15 cellular contexts compared by ENCODE assay signal in the genomic region with DNA sequence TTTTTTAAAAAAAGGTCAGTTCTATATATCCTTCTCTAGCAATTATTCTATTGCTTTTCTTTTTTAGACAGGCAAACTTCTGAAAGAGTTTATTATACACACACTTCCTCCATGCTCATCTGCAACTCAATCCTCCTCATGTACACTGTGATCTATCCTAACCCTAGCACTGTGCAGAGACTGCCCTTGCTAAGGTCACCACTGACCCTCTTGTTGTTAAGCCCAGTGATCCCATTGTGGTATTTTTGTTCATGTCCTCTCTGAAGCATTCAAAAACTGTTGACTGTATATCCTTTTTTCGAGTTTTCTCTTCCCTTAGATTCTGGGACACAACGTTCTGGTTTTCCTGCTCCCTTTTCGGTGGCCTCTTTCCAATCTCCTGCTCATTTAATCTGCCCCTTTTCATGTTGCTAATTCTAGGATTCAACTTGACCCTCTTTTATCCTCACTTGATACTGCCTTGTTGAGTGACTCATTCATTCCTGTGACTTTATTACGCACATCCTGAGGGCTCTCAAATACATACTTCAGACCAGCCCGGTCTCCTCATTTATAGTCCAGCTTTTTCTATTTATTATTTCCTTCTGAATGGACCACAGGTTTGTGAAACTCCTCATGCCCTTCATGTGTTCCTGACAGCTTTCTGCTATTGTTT. TPM values are rescaled to one million over a fixed set of nuclear protein-coding genes. Genes with fewer than 3 reads are reported as not detected.
A peak's percentile ranks its signal among the peaks of the same experiment; 100 is the strongest.
DNase-seq lines count a peak whose midpoint lies in the region; ATAC-seq lines count a peak whose summit lies in the region.
"Had no signal": no experiment of that assay in that cellular context is flagged by ENCODE, and none has a peak within 500 bp of the region (broad histone marks: within the 10 kb centered on the region; RNA-seq: fewer than 3 reads in every experiment).

No MANE protein-coding gene starts in this region.

- ATAC-seq in HG03039 (IDR thresholded peaks at IDR 0.05; ENCODE audit: unreplicated experiment) = no peak
- ATAC-seq: WTC11 had no signal

- peak; percentile 86 for DNase-seq in EH (ENCODE audit: low read depth)
- DNase-seq in RPMI7951 (ENCODE audit: low read depth) = peak; percentile 61
- peak; percentile 18 for DNase-seq in fibroblast of peridontal ligament (ENCODE audit: extremely low read depth)
- DNase-seq in pulmonary artery endothelial cell (ENCODE audit: low read depth, low spot score) = peak; percentile 72
- no peak for DNase-seq in stimulated activated naive CD4-positive, alpha-beta T cell (lab: John Stamatoyannopoulos, UW)
- DNase-seq in stimulated activated CD8-positive, alpha-beta memory T cell treated with anti-CD3 and anti-CD28 coated beads, Interleukin-4, amount 100 ng/mL, for 48 hours = no peak
- DNase-seq in NCI-H82 treated with DMSO at 0.1 percent for 48 hours (lab: John Stamatoyannopoulos, UW; ENCODE audit: unreplicated experiment) = no peak
- DNase-seq: activated CD8-positive, alpha-beta memory T cell treated with anti-CD3 and anti-CD28 coated beads, Interleukin-2, amount 50 U/mL, for 4 hours; activated naive CD8-positive, alpha-beta T cell treated with anti-CD3 and anti-CD28 coated beads, Interleukin-2, amount 10 ng/mL, durations not matched to agents 7 days and 5 days; effector memory CD4-positive, alpha-beta T cell; NCI-H446 treated with DMSO at 0.1 percent for 48 hours; posterior cingulate gyrus; substantia nigra had no signal

RNA-seq across cellular contexts. Expression of gene PTPRB, which starts 53.9 kb away (rescaled TPM):
- total RNA-seq in RPMI7951 (2014; rRNA removed; shearing (Covaris generic)) = 3.8 and 4.5 TPM in 2 replicates
- 98.7 and 173 TPM in 2 replicates for total RNA-seq in pulmonary artery endothelial cell
- total RNA-seq: activated naive CD8-positive, alpha-beta T cell treated with anti-CD3 and anti-CD28 coated beads, Interleukin-2, amount 10 ng/mL, durations not matched to agents 7 days and 5 days had no signal

Comparison
In these comparisons a context has a peak if more than half of its experiments do, and no peak if none do; other contexts are left out.
1. DNase-seq: peak in EH (single experiment), RPMI7951 (single experiment), fibroblast of peridontal ligament (single experiment) and pulmonary artery endothelial cell (single experiment); none in stimulated activated naive CD4-positive, alpha-beta T cell (0 of 6), stimulated activated CD8-positive, alpha-beta memory T cell treated with anti-CD3 and anti-CD28 coated beads, Interleukin-4, amount 100 ng/mL, for 48 hours (single experiment) and NCI-H82 treated with DMSO at 0.1 percent for 48 hours (single experiment).
2. RNA of gene PTPRB, which starts 53.9 kb away (total RNA-seq): 98.7 to 173 TPM in pulmonary artery endothelial cell; 3.8 to 4.5 TPM in RPMI7951; every median in the first group is over 10 times any median in the second.